ENCODE assay signal across 8 cellular contexts in the genomic region with DNA sequence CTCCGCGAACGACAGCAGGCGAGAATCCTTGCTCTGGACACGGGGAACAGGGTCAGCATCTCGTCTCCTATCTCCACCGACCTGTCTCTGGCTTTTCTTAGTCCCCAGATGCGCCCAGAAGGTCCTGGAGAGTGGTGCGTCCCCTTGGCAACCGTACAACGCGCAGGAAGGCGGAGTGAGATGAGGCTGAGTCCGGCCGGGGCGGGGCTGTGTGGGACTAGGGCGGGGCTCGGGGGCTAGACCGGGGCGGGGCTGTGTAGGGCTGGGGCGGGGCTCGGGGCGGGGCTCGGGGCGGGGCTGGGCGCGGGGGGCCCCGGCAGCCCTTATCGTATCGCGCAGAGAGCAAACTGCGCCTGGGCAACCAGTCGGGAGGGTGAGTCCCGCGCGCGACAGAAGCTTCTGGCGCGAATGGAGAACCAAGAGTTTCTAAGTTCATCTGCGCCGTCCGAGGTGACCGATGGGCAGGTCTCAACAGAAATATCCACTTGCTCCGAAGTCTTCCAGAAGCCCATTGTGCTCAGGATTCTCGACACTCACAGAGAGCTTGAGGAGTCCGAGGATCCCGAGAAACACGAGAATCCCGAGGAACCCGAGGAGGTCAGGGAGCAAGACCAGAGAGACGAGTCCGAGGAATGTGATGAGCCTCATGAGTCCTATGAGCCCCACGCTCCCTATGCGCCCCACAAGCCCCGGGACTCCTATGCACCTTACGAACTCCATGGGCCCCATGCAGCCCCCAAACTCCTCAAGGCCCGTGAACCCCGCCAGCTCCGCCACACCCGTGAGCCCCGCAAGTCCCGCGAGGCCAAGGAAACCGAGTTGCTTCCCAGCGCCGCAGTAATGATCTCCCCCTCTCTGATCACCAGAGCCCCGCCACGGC. TPM values are rescaled to one million over a fixed set of nuclear protein-coding genes. Genes with fewer than 3 reads are reported as not detected.
A peak's percentile ranks its signal among the peaks of the same experiment; 100 is the strongest.
DNase-seq lines count a peak whose midpoint lies in the region; ATAC-seq and TF ChIP-seq lines count a peak whose summit lies in the region.

No MANE protein-coding gene starts in this region.

- TF ChIP-seq CTCF in SK-N-SH (IDR thresholded peaks at IDR 0.05): no peak
- no peak for TF ChIP-seq CTCF in osteocyte (IDR thresholded peaks at IDR 0.05)
- no peak for TF ChIP-seq CTCF in suprapubic skin (IDR thresholded peaks at IDR 0.05)

- WGBS in SK-N-SH (ENCODE audit: low lambda C conversion rate): 21% methylated on average over 8 of the region's 68 CpGs
- 2% methylated on average over 22 of the region's 68 CpGs for WGBS in suprapubic skin

- H3K27me3 ChIP-seq in SK-N-SH (ENCODE audit: insufficient read depth) (no peaks in the 10 kb centered on the region), suprapubic skin (peaks cover 6% of the 10 kb centered on the region)

- no peaks in the 10 kb centered on the region for H3K4me1 Mint-ChIP-seq in osteocyte (ENCODE audit: unreplicated experiment)

- H3F3A ChIP-seq in SK-N-SH (replicated peaks; ENCODE audit: insufficient read depth): no peaks in the 10 kb centered on the region

- peaks cover 0 to 11% of the 10 kb centered on the region in 2 experiments; a peak in 1 of 4 replicates for H3K4me1 ChIP-seq in SK-N-SH (ENCODE audit: control insufficient read depth in 1 of 2, insufficient read depth in 2 of 2, low read depth in 1 of 2, low read length in 1 of 2)
- peaks cover 14% of the 10 kb centered on the region for H3K4me1 ChIP-seq in suprapubic skin

- H3K36me3 Mint-ChIP-seq in osteocyte (ENCODE audit: unreplicated experiment): no peaks in the 10 kb centered on the region

- H3K27ac ChIP-seq in SK-N-SH (ENCODE audit: low read depth in 2 of 2, low read length in 1 of 2) (peak overlapping the region in 1 of 2 experiments; percentile 67; a peak in 2 of 4 replicates), suprapubic skin (no peak overlapping the region)

- TF ChIP-seq POLR2A in suprapubic skin (IDR thresholded peaks at IDR 0.05): no peak

- H3K9me2 ChIP-seq in SK-N-SH: no peaks in the 10 kb centered on the region

- TF ChIP-seq RAD21 in SK-N-SH (IDR thresholded peaks at IDR 0.05; ENCODE audit: low read length): no peak

- H4K20me1 ChIP-seq in SK-N-SH (ENCODE audit: insufficient read depth): no peaks in the 10 kb centered on the region

- H3K9me3 Mint-ChIP-seq in osteocyte (ENCODE audit: unreplicated experiment): no peaks in the 10 kb centered on the region

- intact Hi-C loops in Right ventricle myocardium superior (cut with DNase I): no loop called here

- POLR2A ChIA-PET in SK-N-SH (lab: Yijun Ruan, JAX): interaction anchor here (0.6 to 2.4 kb wide), 5 partner anchors 14 to 299 kb away, joined by 3 to 8 read pairs (median 3); a partner anchor contains a TSS

- H3K36me3 ChIP-seq in SK-N-SH (replicated peaks in 1 of 2; ENCODE audit: control insufficient read depth in 1 of 2, insufficient read depth in 2 of 2, low read length in 1 of 2) (no peaks in the 10 kb centered on the region), suprapubic skin (no peaks in the 10 kb centered on the region)

- H3K4me3 Mint-ChIP-seq in osteocyte (ENCODE audit: unreplicated experiment): no peak overlapping the region

- ATAC-seq in GM21825 (IDR thresholded peaks at IDR 0.05; ENCODE audit: unreplicated experiment) (peak; percentile 96), Right ventricle myocardium superior (ENCODE audit: poor library complexity) (peak; percentile 98)

- no peaks in the 10 kb centered on the region for H3K79me2 ChIP-seq in SK-N-SH (ENCODE audit: insufficient read depth)

- H3K4me3 ChIP-seq in SK-N-SH (ENCODE audit: low read depth in 2 of 2, low read length in 1 of 2) (peak overlapping the region; percentile 64 to 84), suprapubic skin (peak overlapping the region; percentile 59)

- peaks cover 29% of the 10 kb centered on the region for H3K27me3 Mint-ChIP-seq in osteocyte (ENCODE audit: unreplicated experiment)

- H2AFZ ChIP-seq in SK-N-SH (ENCODE audit: low read depth): peak overlapping the region; percentile 99

- H3K9me3 ChIP-seq in SK-N-SH (no peaks in the 10 kb centered on the region), suprapubic skin (no peaks in the 10 kb centered on the region)

- no peak overlapping the region for H3K27ac Mint-ChIP-seq in osteocyte (ENCODE audit: unreplicated experiment)

- CTCF ChIA-PET in SK-N-SH (lab: Yijun Ruan, JAX): interaction anchor here (0.7 to 5.0 kb wide), 6 partner anchors 9 to 270 kb away, joined by 3 to 37 read pairs (median 3); no protein-coding TSS in a partner anchor

- H3K4me2 ChIP-seq in SK-N-SH: peak overlapping the region; percentile 92

- TF ChIP-seq EP300 in SK-N-SH (IDR thresholded peaks at IDR 0.05; ENCODE audit: borderline replicate concordance in 1 of 2, low read depth in 1 of 2, low read length in 1 of 2) (peak in 1 of 2 experiments; percentile 81; a peak in 2 of 4 replicates), suprapubic skin (IDR thresholded peaks at IDR 0.05) (no peak)

- peak overlapping the region; percentile 72; the same call in 1 of the 2 replicates for H3K9ac ChIP-seq in SK-N-SH

- DNase-seq in DMS53 (lab: John Stamatoyannopoulos, UW) (peak; percentile 89), Kasumi-1 (lab: John Stamatoyannopoulos, UW) (peak; percentile 97), SK-N-SH (peak; percentile 97), Right ventricle myocardium superior (peak; percentile 92), osteocyte (ENCODE audit: extremely low spot score, unreplicated experiment) (peak; percentile 91), suprapubic skin (ENCODE audit: low spot score in 2 of 2) (peak; percentile 91 to 94)
- peak; percentile 80 for DNase-seq in activated naive CD4-positive, alpha-beta T cell treated with anti-CD3 and anti-CD28 coated beads, Interleukin-2, amount 50 U/mL, for 16 hours

TF ChIP-seq in SK-N-SH, 30 proteins besides CTCF, POLR2A, EP300 and RAD21:
- TF ChIP-seq TAF1 (IDR thresholded peaks at IDR 0.05; ENCODE audit: borderline replicate concordance, low read depth, low read length) (peak; percentile 54), CHD2 (IDR thresholded peaks at IDR 0.05; ENCODE audit: low read length, partially characterized antibody) (peak; percentile 98), MXI1 (IDR thresholded peaks at IDR 0.05; ENCODE audit: low read depth, low read length) (peak; percentile 70), RCOR1 (IDR thresholded peaks at IDR 0.05; ENCODE audit: low read length) (0 out of 2 replicates have a peak, but pooled peaks have one; percentile 9), NRF1 (IDR thresholded peaks at IDR 0.05; ENCODE audit: low read depth, low read length) (no peak), GATA2 (CRISPR knock-in tag; IDR thresholded peaks at IDR 0.05) (peak; percentile 71), FOXJ3 (CRISPR knock-in tag; IDR thresholded peaks at IDR 0.05) (no peak)
- TF ChIP-seq, protein P1, sequence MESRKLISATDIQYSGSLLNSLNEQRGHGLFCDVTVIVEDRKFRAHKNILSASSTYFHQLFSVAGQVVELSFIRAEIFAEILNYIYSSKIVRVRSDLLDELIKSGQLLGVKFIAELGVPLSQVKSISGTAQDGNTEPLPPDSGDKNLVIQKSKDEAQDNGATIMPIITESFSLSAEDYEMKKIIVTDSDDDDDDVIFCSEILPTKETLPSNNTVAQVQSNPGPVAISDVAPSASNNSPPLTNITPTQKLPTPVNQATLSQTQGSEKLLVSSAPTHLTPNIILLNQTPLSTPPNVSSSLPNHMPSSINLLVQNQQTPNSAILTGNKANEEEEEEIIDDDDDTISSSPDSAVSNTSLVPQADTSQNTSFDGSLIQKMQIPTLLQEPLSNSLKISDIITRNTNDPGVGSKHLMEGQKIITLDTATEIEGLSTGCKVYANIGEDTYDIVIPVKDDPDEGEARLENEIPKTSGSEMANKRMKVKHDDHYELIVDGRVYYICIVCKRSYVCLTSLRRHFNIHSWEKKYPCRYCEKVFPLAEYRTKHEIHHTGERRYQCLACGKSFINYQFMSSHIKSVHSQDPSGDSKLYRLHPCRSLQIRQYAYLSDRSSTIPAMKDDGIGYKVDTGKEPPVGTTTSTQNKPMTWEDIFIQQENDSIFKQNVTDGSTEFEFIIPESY (IDR thresholded peaks at IDR 0.05; ENCODE audit: borderline replicate concordance, low read depth): peak; percentile 92
- TF ChIP-seq, protein P2, sequence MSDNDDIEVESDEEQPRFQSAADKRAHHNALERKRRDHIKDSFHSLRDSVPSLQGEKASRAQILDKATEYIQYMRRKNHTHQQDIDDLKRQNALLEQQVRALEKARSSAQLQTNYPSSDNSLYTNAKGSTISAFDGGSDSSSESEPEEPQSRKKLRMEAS (IDR thresholded peaks at IDR 0.05; ENCODE audit: low read depth): peak; percentile 83
- TF ChIP-seq, protein P3, sequence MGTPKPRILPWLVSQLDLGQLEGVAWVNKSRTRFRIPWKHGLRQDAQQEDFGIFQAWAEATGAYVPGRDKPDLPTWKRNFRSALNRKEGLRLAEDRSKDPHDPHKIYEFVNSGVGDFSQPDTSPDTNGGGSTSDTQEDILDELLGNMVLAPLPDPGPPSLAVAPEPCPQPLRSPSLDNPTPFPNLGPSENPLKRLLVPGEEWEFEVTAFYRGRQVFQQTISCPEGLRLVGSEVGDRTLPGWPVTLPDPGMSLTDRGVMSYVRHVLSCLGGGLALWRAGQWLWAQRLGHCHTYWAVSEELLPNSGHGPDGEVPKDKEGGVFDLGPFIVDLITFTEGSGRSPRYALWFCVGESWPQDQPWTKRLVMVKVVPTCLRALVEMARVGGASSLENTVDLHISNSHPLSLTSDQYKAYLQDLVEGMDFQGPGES (IDR thresholded peaks at IDR 0.05; ENCODE audit: low read depth, low read length): 0 out of 2 replicates have a peak, but pooled peaks have one; percentile 6

RNA-seq across cellular contexts. Expression of a gene that starts 24.9 kb away (rescaled TPM):
- not detected in 2 replicates for polyA plus RNA-seq in SK-N-SH (2012; rRNA removed)
- polyA plus RNA-seq in SK-N-SH (2012; cell fraction: cytosol; rRNA removed): not detected in 2 replicates
- polyA plus RNA-seq in SK-N-SH (2012; cell fraction: nucleus; rRNA removed): not detected in 2 replicates
- total RNA-seq in Right ventricle myocardium superior (not detected), osteocyte (1.3 and 1.4 TPM in 2 replicates), suprapubic skin (1 to 10 TPM in 2 of 4 donors, under 1 TPM in 1, not detected in 1; 0.48 to 1.9 (median 1.4) TPM)
